ENCODE assay signal across 24 cellular contexts in genomic region chr13:113157206-113157928, GRCh38. TPM values are rescaled to one million over a fixed set of nuclear protein-coding genes. Genes with fewer than 3 reads are reported as not detected.
DNase-seq lines count a peak whose midpoint lies in the region; ATAC-seq and TF ChIP-seq lines count a peak whose summit lies in the region.
"Had no signal": no experiment of that assay in that cellular context is flagged by ENCODE, and none has a peak within 500 bp of the region (broad histone marks: within the 10 kb centered on the region; RNA-seq: fewer than 3 reads in every experiment).

No MANE protein-coding gene starts in this region.

- peaks cover 20% of the 10 kb centered on the region for H3K4me1 Mint-ChIP-seq in osteocyte (ENCODE audit: unreplicated experiment)

- no peak overlapping the region for H3K27ac ChIP-seq in coronary artery
- H3K27ac ChIP-seq: BLaER1 treated with 17β-estradiol and CSF1 and Interleukin-3, amounts not matched to agents 10 nM and 100 nM; esophagus squamous epithelium had no signal

- DNase-seq in NCI-H82 (lab: John Stamatoyannopoulos, UW) (peak; percentile 50), NCI-H82 treated with DMSO at 0.1 percent for 48 hours (lab: John Stamatoyannopoulos, UW; ENCODE audit: unreplicated experiment) (no peak), coronary artery (ENCODE audit: low spot score) (peak; percentile 58), osteocyte (ENCODE audit: extremely low spot score, unreplicated experiment) (peak; percentile 71), NCI-H2196 treated with DMSO at 0.1 percent for 48 hours (lab: John Stamatoyannopoulos, UW; ENCODE audit: unreplicated experiment) (no peak)
- DNase-seq: 8988T; activated CD4-positive, alpha-beta T cell treated with anti-CD3 and anti-CD28 coated beads, Interleukin-2, amount 10 ng/mL, durations not matched to agents 24 days and 14 days; activated naive CD4-positive, alpha-beta T cell treated with Interleukin-2 at 50 U/mL for 16 hours; activated T-cell treated with anti-CD3 and anti-CD28 coated beads for 4 hours; anterior cingulate cortex; caudate nucleus; DMS 273 treated with DMSO at 0.1 percent for 48 hours; effector memory CD4-positive, alpha-beta T cell; esophagus squamous epithelium; NCI-H1105 treated with DMSO at 0.1 percent for 48 hours; NCI-H2107; NCI-H526 treated with DMSO at 0.1 percent for 48 hours; Right ventricle myocardium superior had no signal

- H3K4me3 Mint-ChIP-seq in osteocyte (ENCODE audit: unreplicated experiment), result no peak overlapping the region
- H3K4me3 Mint-ChIP-seq: activated CD4-positive, alpha-beta T cell treated with anti-CD3 and anti-CD28 coated beads, Interleukin-2, amount 10 ng/mL, durations not matched to agents 24 days and 14 days; neural crest cell had no signal

- H3K4me3 ChIP-seq in coronary artery, result no peak overlapping the region
- H3K4me3 ChIP-seq: BLaER1 treated with 17β-estradiol and CSF1 and Interleukin-3, amounts not matched to agents 10 nM and 100 nM; esophagus squamous epithelium had no signal

- ATAC-seq in HG02973 (IDR thresholded peaks at IDR 0.05; ENCODE audit: unreplicated experiment), result no peak

- no peaks in the 10 kb centered on the region for H3K9me3 Mint-ChIP-seq in osteocyte (ENCODE audit: unreplicated experiment)

- H3K36me3 Mint-ChIP-seq in osteocyte (ENCODE audit: unreplicated experiment), result no peaks in the 10 kb centered on the region

- TF ChIP-seq CTCF in coronary artery (IDR thresholded peaks at IDR 0.05) (no peak), osteocyte (IDR thresholded peaks at IDR 0.05) (no peak)

- no peaks in the 10 kb centered on the region for H3K27me3 Mint-ChIP-seq in osteocyte (ENCODE audit: unreplicated experiment)

- no peak overlapping the region for H3K27ac Mint-ChIP-seq in osteocyte (ENCODE audit: unreplicated experiment)
- H3K27ac Mint-ChIP-seq: activated CD4-positive, alpha-beta T cell treated with anti-CD3 and anti-CD28 coated beads, Interleukin-2, amount 10 ng/mL, durations not matched to agents 24 days and 14 days had no signal

RNA-seq across cellular contexts. Expression of gene PROZ, which starts 1.1 kb away (rescaled TPM):
- total RNA-seq in osteocyte, result not detected in 2 replicates
- total RNA-seq: activated CD4-positive, alpha-beta T cell treated with anti-CD3 and anti-CD28 coated beads, Interleukin-2, amount 10 ng/mL, durations not matched to agents 24 days and 14 days; esophagus squamous epithelium; HT1080; LHCN-M2; neural crest cell; Right ventricle myocardium superior; subcutaneous adipose tissue had no signal

RNA-seq across cellular contexts. Expression of gene F10, which starts 34.8 kb away (rescaled TPM):
- total RNA-seq in osteocyte, result 1.8 and 2.0 TPM in 2 replicates
- total RNA-seq: activated CD4-positive, alpha-beta T cell treated with anti-CD3 and anti-CD28 coated beads, Interleukin-2, amount 10 ng/mL, durations not matched to agents 24 days and 14 days; HT1080 had no signal

RNA-seq across cellular contexts. Expression of gene PCID2, which starts 51.1 kb away (rescaled TPM):
- 47.9 and 48.1 TPM in 2 replicates for total RNA-seq in osteocyte

RNA-seq across cellular contexts. Expression of gene F7, which starts 51.8 kb away (rescaled TPM):
- total RNA-seq in osteocyte, result not detected in 2 replicates
- total RNA-seq: activated CD4-positive, alpha-beta T cell treated with anti-CD3 and anti-CD28 coated beads, Interleukin-2, amount 10 ng/mL, durations not matched to agents 24 days and 14 days; esophagus squamous epithelium; LHCN-M2 had no signal

RNA-seq across cellular contexts. Expression of gene CUL4A, which starts 52.0 kb away (rescaled TPM):
- total RNA-seq in osteocyte, result 76.7 and 77.3 TPM in 2 replicates

Comparison
In these comparisons a context has a peak if more than half of its experiments do, and no peak if none do; other contexts are left out.
1. DNase-seq: peak in NCI-H82 (single experiment), coronary artery (single experiment) and osteocyte (single experiment); none in NCI-H82 treated with DMSO at 0.1 percent for 48 hours (single experiment) and NCI-H2196 treated with DMSO at 0.1 percent for 48 hours (single experiment).